In the genomic region with DNA sequence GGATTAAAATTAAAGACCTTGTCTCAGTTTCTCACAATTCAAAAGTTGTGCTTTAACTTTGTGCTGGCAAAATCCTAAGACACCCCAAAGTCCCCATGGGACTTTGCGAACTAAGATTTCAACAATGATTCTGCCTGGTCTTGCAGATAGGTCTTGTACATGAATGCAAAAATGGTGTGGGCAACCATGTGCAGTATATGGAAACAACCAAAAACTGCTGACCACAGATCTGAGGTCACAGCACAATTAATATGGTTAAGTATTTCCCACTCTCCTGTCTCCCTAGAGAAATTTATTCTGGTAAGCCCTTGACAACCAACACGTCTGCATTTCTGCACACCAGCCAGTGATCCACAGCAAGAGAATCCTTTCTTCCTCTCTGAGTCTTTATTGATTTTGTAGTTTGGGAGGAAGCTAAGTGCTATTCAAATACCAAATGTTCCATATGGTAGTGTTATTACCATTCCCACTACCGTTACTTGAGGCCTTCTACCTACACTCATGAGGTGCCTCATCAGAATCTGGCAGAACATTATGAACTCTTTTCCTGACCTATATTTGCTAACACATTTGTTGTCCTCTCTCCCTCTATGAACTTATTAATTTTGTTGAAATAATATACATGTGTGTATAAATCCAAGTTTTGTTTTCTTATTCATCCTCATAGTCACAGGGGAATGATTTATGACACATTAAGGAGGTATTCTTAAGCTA, we compare ENCODE assay signal across 1 cellular context.
TF ChIP-seq lines count a peak whose summit lies in the region.

No MANE protein-coding gene starts in this region.

TF ChIP-seq in GM23338, 12 proteins besides CTCF, POLR2A, EP300 and RAD21 (continued from another document):
- TF ChIP-seq, protein P1, sequence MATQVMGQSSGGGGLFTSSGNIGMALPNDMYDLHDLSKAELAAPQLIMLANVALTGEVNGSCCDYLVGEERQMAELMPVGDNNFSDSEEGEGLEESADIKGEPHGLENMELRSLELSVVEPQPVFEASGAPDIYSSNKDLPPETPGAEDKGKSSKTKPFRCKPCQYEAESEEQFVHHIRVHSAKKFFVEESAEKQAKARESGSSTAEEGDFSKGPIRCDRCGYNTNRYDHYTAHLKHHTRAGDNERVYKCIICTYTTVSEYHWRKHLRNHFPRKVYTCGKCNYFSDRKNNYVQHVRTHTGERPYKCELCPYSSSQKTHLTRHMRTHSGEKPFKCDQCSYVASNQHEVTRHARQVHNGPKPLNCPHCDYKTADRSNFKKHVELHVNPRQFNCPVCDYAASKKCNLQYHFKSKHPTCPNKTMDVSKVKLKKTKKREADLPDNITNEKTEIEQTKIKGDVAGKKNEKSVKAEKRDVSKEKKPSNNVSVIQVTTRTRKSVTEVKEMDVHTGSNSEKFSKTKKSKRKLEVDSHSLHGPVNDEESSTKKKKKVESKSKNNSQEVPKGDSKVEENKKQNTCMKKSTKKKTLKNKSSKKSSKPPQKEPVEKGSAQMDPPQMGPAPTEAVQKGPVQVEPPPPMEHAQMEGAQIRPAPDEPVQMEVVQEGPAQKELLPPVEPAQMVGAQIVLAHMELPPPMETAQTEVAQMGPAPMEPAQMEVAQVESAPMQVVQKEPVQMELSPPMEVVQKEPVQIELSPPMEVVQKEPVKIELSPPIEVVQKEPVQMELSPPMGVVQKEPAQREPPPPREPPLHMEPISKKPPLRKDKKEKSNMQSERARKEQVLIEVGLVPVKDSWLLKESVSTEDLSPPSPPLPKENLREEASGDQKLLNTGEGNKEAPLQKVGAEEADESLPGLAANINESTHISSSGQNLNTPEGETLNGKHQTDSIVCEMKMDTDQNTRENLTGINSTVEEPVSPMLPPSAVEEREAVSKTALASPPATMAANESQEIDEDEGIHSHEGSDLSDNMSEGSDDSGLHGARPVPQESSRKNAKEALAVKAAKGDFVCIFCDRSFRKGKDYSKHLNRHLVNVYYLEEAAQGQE (IDR thresholded peaks at IDR 0.05; ENCODE audit: unreplicated experiment) = no peak
- TF ChIP-seq, protein P2, sequence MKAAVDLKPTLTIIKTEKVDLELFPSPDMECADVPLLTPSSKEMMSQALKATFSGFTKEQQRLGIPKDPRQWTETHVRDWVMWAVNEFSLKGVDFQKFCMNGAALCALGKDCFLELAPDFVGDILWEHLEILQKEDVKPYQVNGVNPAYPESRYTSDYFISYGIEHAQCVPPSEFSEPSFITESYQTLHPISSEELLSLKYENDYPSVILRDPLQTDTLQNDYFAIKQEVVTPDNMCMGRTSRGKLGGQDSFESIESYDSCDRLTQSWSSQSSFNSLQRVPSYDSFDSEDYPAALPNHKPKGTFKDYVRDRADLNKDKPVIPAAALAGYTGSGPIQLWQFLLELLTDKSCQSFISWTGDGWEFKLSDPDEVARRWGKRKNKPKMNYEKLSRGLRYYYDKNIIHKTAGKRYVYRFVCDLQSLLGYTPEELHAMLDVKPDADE (IDR thresholded peaks at IDR 0.05) = no peak
- no peak for TF ChIP-seq EZH2phosphoT487 (IDR thresholded peaks at IDR 0.05; ENCODE audit: unreplicated experiment)
- no peak for TF ChIP-seq CREB1 (CRISPR knock-in tag; IDR thresholded peaks at IDR 0.05; ENCODE audit: low read depth)
- no peak for TF ChIP-seq ZNF331 (CRISPR knock-in tag; IDR thresholded peaks at IDR 0.05; ENCODE audit: low read depth)
- TF ChIP-seq JUNB (IDR thresholded peaks at IDR 0.05; ENCODE audit: unreplicated experiment) = no peak
- TF ChIP-seq ZNF114 (CRISPR knock-in tag; IDR thresholded peaks at IDR 0.05) = no peak
- TF ChIP-seq STAT1 (IDR thresholded peaks at IDR 0.05; ENCODE audit: unreplicated experiment) = no peak
TF ChIP-seq in GM23338: peak in this region for 0.
